Comparison of ENCODE assay signal across 12 cellular contexts in the genomic region with DNA sequence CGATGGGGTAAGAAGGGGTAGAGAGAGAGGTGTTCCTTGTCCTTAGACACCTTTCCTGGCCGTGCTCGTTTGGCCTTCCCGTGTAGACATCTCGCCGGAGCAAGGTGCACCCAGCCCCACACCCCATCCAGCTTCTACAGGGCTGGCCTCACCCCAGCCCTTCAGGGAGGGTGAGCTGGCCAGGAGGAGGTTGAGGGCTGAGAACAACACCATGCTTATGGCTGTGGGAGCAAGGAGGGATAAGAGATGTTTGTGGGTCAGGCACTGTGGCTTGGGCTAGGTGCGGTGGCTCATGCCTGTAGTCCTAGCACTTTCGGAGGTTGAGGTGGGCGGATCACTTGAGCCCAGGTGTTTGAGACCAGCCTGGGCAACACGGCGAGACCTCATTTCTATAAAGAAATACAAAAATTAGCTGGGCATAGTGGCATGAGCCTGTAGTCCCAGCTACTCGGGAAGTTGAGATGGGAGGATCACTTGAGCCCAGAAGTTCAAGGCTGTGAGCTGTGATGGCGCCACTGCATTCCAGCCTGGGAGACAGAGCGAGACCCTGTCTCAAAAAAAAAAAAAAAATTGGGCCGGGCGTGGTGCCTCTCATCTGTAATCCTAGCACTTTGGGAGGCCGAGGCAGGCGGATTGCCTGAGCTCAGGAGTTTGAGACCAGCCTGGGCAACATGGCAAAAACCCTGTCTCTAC. TPM values are rescaled to one million over a fixed set of nuclear protein-coding genes. Genes with fewer than 3 reads are reported as not detected.
DNase-seq lines count a peak whose midpoint lies in the region; ATAC-seq and TF ChIP-seq lines count a peak whose summit lies in the region.
"Had no signal": no experiment of that assay in that cellular context is flagged by ENCODE, and none has a peak within 500 bp of the region (broad histone marks: within the 10 kb centered on the region; RNA-seq: fewer than 3 reads in every experiment).

No MANE protein-coding gene starts in this region.

- H4K8ac ChIP-seq in mesendoderm (ENCODE audit: low read depth, low read length): no peak overlapping the region

- H2BK5ac ChIP-seq in mesendoderm (ENCODE audit: low read length): no peak overlapping the region

- H3K4ac ChIP-seq in mesendoderm (ENCODE audit: low read depth, low read length): no peak overlapping the region

- H3K36me3 Mint-ChIP-seq in CD4-positive, alpha-beta memory T cell: peaks cover 0 to 5% of the 10 kb centered on the region in 2 donors

- DNase-seq in mesendoderm: no peak
- no peak for DNase-seq in spleen
- DNase-seq in DMS 273 treated with DMSO at 0.1 percent for 48 hours (lab: John Stamatoyannopoulos, UW): no peak
- no peak for DNase-seq in CD4-positive, alpha-beta memory T cell
- DNase-seq in AG08396 (ENCODE audit: low spot score): no peak
- DNase-seq: activated T-cell treated with anti-CD3 and anti-CD28 coated beads, Interleukin-2, amount 50 U/mL, for 4 hours; stimulated activated naive CD8-positive, alpha-beta T cell treated with anti-CD3 and anti-CD28 coated beads, Interleukin-15, Interleukin-2, amounts not matched to agents 100 U/mL and 50 U/mL, for 24 hours had no signal

- H3K4me3 ChIP-seq in HEK293 (ENCODE audit: low read depth, low read length) (no peak overlapping the region), duodenal mucosa (ENCODE audit: low read depth in 1 of 2, low read length in 2 of 2) (peak overlapping the region; percentile 38 to 59), mesendoderm (ENCODE audit: low read length) (no peak overlapping the region), spleen (no peak overlapping the region)
- H3K4me3 ChIP-seq in CD4-positive, alpha-beta memory T cell (ENCODE audit: low read length in 2 of 2): no peak overlapping the region

- H2BK15ac ChIP-seq in mesendoderm (replicated peaks; ENCODE audit: low read depth): no peak overlapping the region

- H3K18ac ChIP-seq in mesendoderm (ENCODE audit: low read length): no peak overlapping the region

- CTCF ChIA-PET in HEK293 (lab: Yijun Ruan, JAX): interaction anchor here (1.1 to 1.4 kb wide), 3 partner anchors 11 to 36 kb away, joined by 3 to 4 read pairs (median 4); no protein-coding TSS in a partner anchor
- CTCF ChIA-PET in CD4-positive, alpha-beta memory T cell (lab: Charles Lee; ENCODE audit: partially characterized antibody): interaction anchor here (0.7 to 3.9 kb wide), 4 partner anchors 34 to 112 kb away, joined by 3 to 12 read pairs (median 4); no protein-coding TSS in a partner anchor

- H3K27ac Mint-ChIP-seq in CD4-positive, alpha-beta memory T cell: peak overlapping the region in 3 of 7 donors; percentile 30 to 87 (median 65)

- H2AK5ac ChIP-seq in mesendoderm (ENCODE audit: low read length): no peak overlapping the region

- no peaks in the 10 kb centered on the region for H3K9me3 Mint-ChIP-seq in CD4-positive, alpha-beta memory T cell
- H3K9me3 Mint-ChIP-seq: activated T-cell treated with anti-CD3 and anti-CD28 coated beads, Interleukin-2, amount 50 U/mL, for 4 hours had no signal

- no peak overlapping the region for H3K23ac ChIP-seq in mesendoderm (ENCODE audit: low read length)

- no peak overlapping the region for H2BK120ac ChIP-seq in mesendoderm (ENCODE audit: low read depth, low read length)

- TF ChIP-seq POLR2A in spleen (IDR thresholded peaks at IDR 0.05): no peak

- POLR2A ChIA-PET in HEK293 (lab: Yijun Ruan, JAX): interaction anchor here (0.7 to 1.5 kb wide), 2 partner anchors 13 to 15 kb away, joined by 4 to 5 read pairs; no protein-coding TSS in a partner anchor
- POLR2A ChIA-PET in CD4-positive, alpha-beta memory T cell (lab: Charles Lee; ENCODE audit: partially characterized antibody): no interaction called here

- intact Hi-C loops in spleen (cut with DNase I; ENCODE audit: low total_unique reads): no loop called here
- intact Hi-C loops in CD4-positive, alpha-beta memory T cell (cut with micrococcal nuclease): no loop called here

- H3K4me1 ChIP-seq in HEK293 (ENCODE audit: control insufficient read depth, insufficient read depth, low read length) (peaks cover 15% of the 10 kb centered on the region), duodenal mucosa (ENCODE audit: control insufficient read depth in 1 of 2, insufficient read depth in 2 of 2, low read length in 2 of 2) (peaks cover 24 to 28% of the 10 kb centered on the region in 2 donors), mesendoderm (ENCODE audit: control insufficient read depth, low read depth, low read length) (peaks cover 2% of the 10 kb centered on the region), spleen (peaks cover 0 to 94% (median 48%) of the 10 kb centered on the region in 6 donors)
- peaks cover 5% of the 10 kb centered on the region for H3K4me1 ChIP-seq in CD4-positive, alpha-beta memory T cell (ENCODE audit: insufficient read depth, low read length)

- TF ChIP-seq CTCF in HEK293 (tag by site-specific recombination; IDR thresholded peaks at IDR 0.05): no peak; the same call in 1 of the 2 replicates
- no peak for TF ChIP-seq CTCF in spleen (IDR thresholded peaks at IDR 0.05 in 8 of 11, conservative IDR thresholded peaks at IDR 0.05 in 3 of 11)

- H3K9me3 ChIP-seq in HEK293 (ENCODE audit: control insufficient read depth, insufficient read depth, low read depth, low read length): no peaks in the 10 kb centered on the region
- H3K9me3 ChIP-seq in duodenal mucosa (ENCODE audit: control insufficient read depth in 1 of 2, low read length in 2 of 2): no peaks in the 10 kb centered on the region
- no peaks in the 10 kb centered on the region for H3K9me3 ChIP-seq in spleen
- no peaks in the 10 kb centered on the region for H3K9me3 ChIP-seq in CD4-positive, alpha-beta memory T cell (ENCODE audit: control insufficient read depth in 1 of 2, low read length in 2 of 2)

- peaks cover 87% of the 10 kb centered on the region for H3K79me2 ChIP-seq in mesendoderm (ENCODE audit: control insufficient read depth, insufficient read depth, low read length)

- H3K4me1 Mint-ChIP-seq in CD4-positive, alpha-beta memory T cell: peaks cover 22 to 38% (median 28%) of the 10 kb centered on the region in 4 donors

- peaks cover 22% of the 10 kb centered on the region for H3K79me1 ChIP-seq in mesendoderm (ENCODE audit: low read length)

- H3K27me3 ChIP-seq in duodenal mucosa (ENCODE audit: control insufficient read depth in 1 of 2, insufficient read depth in 2 of 2, low read length in 2 of 2): no peaks in the 10 kb centered on the region
- no peaks in the 10 kb centered on the region for H3K27me3 ChIP-seq in mesendoderm (ENCODE audit: insufficient read depth, low read length, poor library complexity)
- no peaks in the 10 kb centered on the region for H3K27me3 ChIP-seq in spleen (replicated peaks in 1 of 7)
- H3K27me3 ChIP-seq in CD4-positive, alpha-beta memory T cell (ENCODE audit: insufficient read depth, low read length): no peaks in the 10 kb centered on the region

- H3K56ac ChIP-seq in mesendoderm (ENCODE audit: low read length): peak overlapping the region; percentile 15

- H3K4me2 ChIP-seq in mesendoderm (ENCODE audit: low read length): no peak overlapping the region

- WGBS in mesendoderm (ENCODE audit: extremely low coverage, insufficient coverage, low lambda C conversion rate): no CpG with 5 or more reads among the region's 18 CpGs
- 68 to 89% (median 77%) methylated on average over 18 of the region's 18 CpGs for WGBS in spleen, 5 donors

- no peak for ATAC-seq in GM21360 (IDR thresholded peaks at IDR 0.05; ENCODE audit: unreplicated experiment)
- ATAC-seq: activated T-cell treated with anti-CD3 and anti-CD28 coated beads, Interleukin-2, amount 50 U/mL, for 4 hours; HCT116; stimulated activated naive CD8-positive, alpha-beta T cell treated with anti-CD3 and anti-CD28 coated beads, Interleukin-15, Interleukin-2, amounts not matched to agents 100 U/mL and 50 U/mL, for 24 hours had no signal

- 0 out of 2 replicates have a peak overlapping the region, but pooled peaks have one; percentile 12 for H3K27ac ChIP-seq in HEK293 (ENCODE audit: extremely low read depth, low read depth, low read length)
- H3K27ac ChIP-seq in duodenal mucosa (ENCODE audit: low read depth, low read length): peak overlapping the region; percentile 43
- no peak overlapping the region for H3K27ac ChIP-seq in mesendoderm (ENCODE audit: low read depth, low read length)
- H3K27ac ChIP-seq in spleen: peak overlapping the region in 7 of 8 donors; percentile 36 to 74 (median 61)
- no peak overlapping the region for H3K27ac ChIP-seq in CD4-positive, alpha-beta memory T cell (ENCODE audit: low read depth, low read length)
- H3K27ac ChIP-seq: C4-2B had no signal

- H3K9ac ChIP-seq in duodenal mucosa (ENCODE audit: low read depth in 1 of 2, low read length in 2 of 2) (peak overlapping the region; percentile 48 to 56), mesendoderm (ENCODE audit: low read length) (no peak overlapping the region)

- H4K5ac ChIP-seq in mesendoderm (ENCODE audit: low read length): no peak overlapping the region

- H3K36me3 ChIP-seq in HEK293 (ENCODE audit: control insufficient read depth in 2 of 2, insufficient read depth in 1 of 2, low read length in 2 of 2) (peaks cover 3 to 5% of the 10 kb centered on the region in 2 experiments; a peak in 2 of 3 replicates), duodenal mucosa (ENCODE audit: control insufficient read depth in 1 of 2, insufficient read depth in 2 of 2, low read length in 2 of 2) (peaks cover 4 to 9% of the 10 kb centered on the region in 2 donors), mesendoderm (ENCODE audit: control insufficient read depth, insufficient read depth, low read length) (no peaks in the 10 kb centered on the region), spleen (peaks cover 0 to 12% (median 0%) of the 10 kb centered on the region in 6 donors)
- no peaks in the 10 kb centered on the region for H3K36me3 ChIP-seq in CD4-positive, alpha-beta memory T cell (ENCODE audit: insufficient read depth, low read length)

- H3K4me3 Mint-ChIP-seq in CD4-positive, alpha-beta memory T cell: no peak overlapping the region
- H3K4me3 Mint-ChIP-seq: activated T-cell treated with anti-CD3 and anti-CD28 coated beads, Interleukin-2, amount 50 U/mL, for 4 hours had no signal

- H3K27me3 Mint-ChIP-seq in CD4-positive, alpha-beta memory T cell: no peaks in the 10 kb centered on the region

RNA-seq across cellular contexts. Expression of gene SMARCA4, which starts 15.5 kb away (rescaled TPM):
- 173 TPM for polyA plus RNA-seq in mesendoderm (2013, experiment 1 of 2)
- 171 TPM for polyA plus RNA-seq in mesendoderm (2013, experiment 2 of 2)
- total RNA-seq in spleen: 10 to 100 TPM; 61.5 to 95.6 (median 67.0) TPM
- 10 to 100 TPM; 41.6 to 69.6 (median 58.4) TPM for polyA plus RNA-seq in spleen
- 100 to 1,000 TPM in 1 of 2 experiments, 10 to 100 TPM in 1; 94.2 to 118 TPM for total RNA-seq in CD4-positive, alpha-beta memory T cell
- 10 to 100 TPM in 1 of 2 donors, 1 to 10 TPM in 1; 2.1 to 42.0 TPM for polyA plus RNA-seq in CD4-positive, alpha-beta memory T cell

RNA-seq across cellular contexts. Expression of gene TIMM29, which starts 47.7 kb away (rescaled TPM):
- 21.2 TPM for polyA plus RNA-seq in mesendoderm (2013, experiment 1 of 2)
- polyA plus RNA-seq in mesendoderm (2013, experiment 2 of 2): 20.8 TPM
- 10 to 100 TPM; 18.0 to 24.3 (median 21.3) TPM for total RNA-seq in spleen
- polyA plus RNA-seq in spleen: 10 to 100 TPM in 2 of 3 donors, 1 to 10 TPM in 1; 6.8 to 15.1 (median 12.9) TPM
- 10 to 100 TPM; 39.6 to 40.9 TPM for total RNA-seq in CD4-positive, alpha-beta memory T cell
- polyA plus RNA-seq in CD4-positive, alpha-beta memory T cell: 10 to 100 TPM; 17.7 to 34.6 TPM

RNA-seq across cellular contexts. Expression of gene YIPF2, which starts 47.9 kb away (rescaled TPM):
- 32.3 TPM for polyA plus RNA-seq in mesendoderm (2013, experiment 1 of 2)
- 31.3 TPM for polyA plus RNA-seq in mesendoderm (2013, experiment 2 of 2)
- 10 to 100 TPM; 24.1 to 42.3 (median 29.8) TPM for total RNA-seq in spleen
- 10 to 100 TPM; 12.5 to 28.6 (median 16.8) TPM for polyA plus RNA-seq in spleen
- 10 to 100 TPM; 29.6 TPM for total RNA-seq in CD4-positive, alpha-beta memory T cell
- 10 to 100 TPM; 12.2 to 14.0 TPM for polyA plus RNA-seq in CD4-positive, alpha-beta memory T cell

Comparison
In these comparisons a context has a peak if more than half of its experiments do, and no peak if none do; other contexts are left out.
1. H3K27ac ChIP-seq: peak in HEK293 (single experiment), duodenal mucosa (single experiment) and spleen (7 of 8); none in mesendoderm (single experiment) and CD4-positive, alpha-beta memory T cell (single experiment).
2. H3K4me3 ChIP-seq: peak in duodenal mucosa (2 of 2); none in HEK293 (single experiment), mesendoderm (single experiment), spleen (0 of 8) and CD4-positive, alpha-beta memory T cell (0 of 2).